In genomic region chr10:49299816-49300139, GRCh38 we compare ENCODE assay signal across 14 cellular contexts. TPM values are rescaled to one million over a fixed set of nuclear protein-coding genes. Genes with fewer than 3 reads are reported as not detected.
DNase-seq lines count a peak whose midpoint lies in the region; ATAC-seq and TF ChIP-seq lines count a peak whose summit lies in the region.
"Had no signal": no experiment of that assay in that cellular context is flagged by ENCODE, and none has a peak within 500 bp of the region (broad histone marks: within the 10 kb centered on the region; RNA-seq: fewer than 3 reads in every experiment).

No MANE protein-coding gene starts in this region.

- no peak overlapping the region for H3K4me2 ChIP-seq in SK-N-SH

- H3K27me3 ChIP-seq in CD8-positive, alpha-beta memory T cell (ENCODE audit: insufficient read depth, low read length, poor library complexity, severe bottlenecking), result no peaks in the 10 kb centered on the region
- H3K27me3 ChIP-seq in SK-N-SH (ENCODE audit: insufficient read depth), result no peaks in the 10 kb centered on the region

- CTCF ChIA-PET in CD8-positive, alpha-beta memory T cell (lab: Charles Lee), result no interaction called here
- CTCF ChIA-PET in SK-N-SH (lab: Yijun Ruan, JAX), result no interaction called here
- CTCF ChIA-PET in Calu3 (lab: Charles Lee), result no interaction called here

- H3K4me3 ChIP-seq in CD8-positive, alpha-beta memory T cell (ENCODE audit: low read length), result no peak overlapping the region
- no peak overlapping the region for H3K4me3 ChIP-seq in SK-N-SH (ENCODE audit: low read depth in 2 of 2, low read length in 1 of 2)

- no TSS peak for BruUV-seq in Calu3 (replicated peaks; lab: Mats Ljungman, UMichigan)

- H3K9ac ChIP-seq in SK-N-SH, result no peak overlapping the region

- no peak overlapping the region for H3K27ac Mint-ChIP-seq in CD8-positive, alpha-beta memory T cell
- no peak overlapping the region for H3K27ac Mint-ChIP-seq in chondrocyte (ENCODE audit: unreplicated experiment)
- H3K27ac Mint-ChIP-seq in Calu3 (ENCODE audit: unreplicated experiment), result no peak overlapping the region
- H3K27ac Mint-ChIP-seq: activated CD4-positive, alpha-beta memory T cell treated with anti-CD3 and anti-CD28 coated beads for 36 hours had no signal

- POLR2A ChIA-PET in CD8-positive, alpha-beta memory T cell (lab: Charles Lee), result no interaction called here
- POLR2A ChIA-PET in SK-N-SH (lab: Yijun Ruan, JAX), result no interaction called here

- H3F3A ChIP-seq in SK-N-SH (replicated peaks; ENCODE audit: insufficient read depth), result no peaks in the 10 kb centered on the region

- H3K36me3 ChIP-seq in CD8-positive, alpha-beta memory T cell (ENCODE audit: insufficient read depth, low read length), result no peaks in the 10 kb centered on the region
- H3K36me3 ChIP-seq in SK-N-SH (replicated peaks in 1 of 2; ENCODE audit: control insufficient read depth in 1 of 2, insufficient read depth in 2 of 2, low read length in 1 of 2), result no peaks in the 10 kb centered on the region

- H2AFZ ChIP-seq in SK-N-SH (ENCODE audit: low read depth), result no peak overlapping the region

- H3K27ac ChIP-seq in CD8-positive, alpha-beta memory T cell (ENCODE audit: low read depth, low read length), result peak overlapping the region; percentile 85
- H3K27ac ChIP-seq in SK-N-SH (ENCODE audit: low read depth in 2 of 2, low read length in 1 of 2), result peak overlapping the region in 1 of 2 experiments; percentile 98; a peak in 2 of 4 replicates
- H3K27ac ChIP-seq: HL-60 had no signal

- no peaks in the 10 kb centered on the region for H3K9me3 Mint-ChIP-seq in CD8-positive, alpha-beta memory T cell
- H3K9me3 Mint-ChIP-seq in chondrocyte (ENCODE audit: low read depth), result no peaks in the 10 kb centered on the region
- no peaks in the 10 kb centered on the region for H3K9me3 Mint-ChIP-seq in Calu3 (ENCODE audit: low read depth, unreplicated experiment)
- H3K9me3 Mint-ChIP-seq: activated CD4-positive, alpha-beta memory T cell treated with anti-CD3 and anti-CD28 coated beads for 36 hours had no signal

- H3K27me3 Mint-ChIP-seq in CD8-positive, alpha-beta memory T cell, result peaks cover 3 to 4% of the 10 kb centered on the region in 2 donors
- H3K27me3 Mint-ChIP-seq in chondrocyte (ENCODE audit: low read depth) (peaks cover 18% of the 10 kb centered on the region), Calu3 (ENCODE audit: unreplicated experiment) (peaks cover 89% of the 10 kb centered on the region)
- H3K27me3 Mint-ChIP-seq: activated CD4-positive, alpha-beta memory T cell treated with anti-CD3 and anti-CD28 coated beads for 36 hours had no signal

- no peaks in the 10 kb centered on the region for H3K79me2 ChIP-seq in SK-N-SH (ENCODE audit: insufficient read depth)

- no peak for TF ChIP-seq RAD21 in SK-N-SH (IDR thresholded peaks at IDR 0.05; ENCODE audit: low read length)

- no peaks in the 10 kb centered on the region for H4K20me1 ChIP-seq in SK-N-SH (ENCODE audit: insufficient read depth)

- H3K4me1 ChIP-seq in CD8-positive, alpha-beta memory T cell (ENCODE audit: insufficient read depth, low read length), result no peaks in the 10 kb centered on the region
- H3K4me1 ChIP-seq in SK-N-SH (ENCODE audit: control insufficient read depth in 1 of 2, insufficient read depth in 2 of 2, low read depth in 1 of 2, low read length in 1 of 2), result peaks cover 0 to 54% of the 10 kb centered on the region in 2 experiments; a peak in 2 of 4 replicates

- H3K4me3 Mint-ChIP-seq in CD8-positive, alpha-beta memory T cell, result no peak overlapping the region
- H3K4me3 Mint-ChIP-seq in chondrocyte (ENCODE audit: unreplicated experiment) (no peak overlapping the region), Calu3 (ENCODE audit: low read depth, unreplicated experiment) (no peak overlapping the region)
- H3K4me3 Mint-ChIP-seq: activated CD4-positive, alpha-beta memory T cell treated with anti-CD3 and anti-CD28 coated beads for 36 hours had no signal

- no peak for TF ChIP-seq EP300 in SK-N-SH (IDR thresholded peaks at IDR 0.05; ENCODE audit: borderline replicate concordance in 1 of 2, low read depth in 1 of 2, low read length in 1 of 2)

- intact Hi-C loops in Calu3 (cut with micrococcal nuclease; ENCODE audit: unreplicated experiment), result no loop called here

- no peaks in the 10 kb centered on the region for H3K9me3 ChIP-seq in CD8-positive, alpha-beta memory T cell (ENCODE audit: low read length)
- H3K9me3 ChIP-seq in SK-N-SH, result no peaks in the 10 kb centered on the region

- peaks cover 0 to 2% (median 0%) of the 10 kb centered on the region in 3 donors for H3K4me1 Mint-ChIP-seq in CD8-positive, alpha-beta memory T cell
- H3K4me1 Mint-ChIP-seq in chondrocyte (ENCODE audit: low read depth), result peaks cover 15% of the 10 kb centered on the region
- no peaks in the 10 kb centered on the region for H3K4me1 Mint-ChIP-seq in Calu3 (ENCODE audit: low read depth, unreplicated experiment)

- ATAC-seq in GM19452 (IDR thresholded peaks at IDR 0.05; ENCODE audit: unreplicated experiment) (peak; percentile 49), HG03066 (IDR thresholded peaks at IDR 0.05; ENCODE audit: low read depth, unreplicated experiment) (peak; percentile 70)

- WGBS in SK-N-SH (ENCODE audit: low lambda C conversion rate), result 36% methylated on average over 5 of the region's 5 CpGs

- no peak for TF ChIP-seq CTCF in chondrocyte (IDR thresholded peaks at IDR 0.05)
- TF ChIP-seq CTCF in SK-N-SH (IDR thresholded peaks at IDR 0.05), result no peak
- TF ChIP-seq CTCF in Calu3 (IDR thresholded peaks at IDR 0.05; ENCODE audit: unreplicated experiment), result no peak

- no peak for DNase-seq in CD8-positive, alpha-beta memory T cell
- peak; percentile 64 for DNase-seq in chondrocyte (ENCODE audit: low spot score)
- DNase-seq in kidney tubule cell (ENCODE audit: low spot score), result no peak
- no peak for DNase-seq in activated gamma-delta T cell treated with Interleukin-2 at 50 U/mL for 16 hours
- DNase-seq in SK-N-SH, result no peak
- DNase-seq in Calu3, result no peak
- DNase-seq: activated CD4-positive, alpha-beta memory T cell treated with anti-CD3 and anti-CD28 coated beads for 36 hours; NCI-H2107; nucleus accumbens; SHP77 had no signal

- no peaks in the 10 kb centered on the region for H3K9me2 ChIP-seq in SK-N-SH

- no peaks in the 10 kb centered on the region for H3K36me3 Mint-ChIP-seq in CD8-positive, alpha-beta memory T cell
- H3K36me3 Mint-ChIP-seq in chondrocyte (ENCODE audit: low read depth) (no peaks in the 10 kb centered on the region), Calu3 (ENCODE audit: insufficient read depth, unreplicated experiment) (no peaks in the 10 kb centered on the region)
- H3K36me3 Mint-ChIP-seq: activated CD4-positive, alpha-beta memory T cell treated with anti-CD3 and anti-CD28 coated beads for 36 hours had no signal

TF ChIP-seq in SK-N-SH, 30 proteins besides CTCF, POLR2A, EP300 and RAD21:
- TF ChIP-seq USF2 (IDR thresholded peaks at IDR 0.05; ENCODE audit: borderline replicate concordance, low read depth, low read length) (no peak), RFX5 (IDR thresholded peaks at IDR 0.05; ENCODE audit: low read length) (no peak), PBX3 (IDR thresholded peaks at IDR 0.05) (no peak), ZBTB33 (IDR thresholded peaks at IDR 0.05; ENCODE audit: borderline replicate concordance, low read depth) (no peak), CHD2 (IDR thresholded peaks at IDR 0.05; ENCODE audit: low read length, partially characterized antibody) (no peak)

RNA-seq across cellular contexts. Expression of gene C10orf71, which starts 0.8 kb away (rescaled TPM):
- not detected for total RNA-seq in CD8-positive, alpha-beta memory T cell
- not detected for polyA plus RNA-seq in CD8-positive, alpha-beta memory T cell
- total RNA-seq in chondrocyte (not detected in 3 replicates), Calu3 (2022) (not detected in 2 replicates)
- polyA plus RNA-seq in SK-N-SH (2012; rRNA removed), result not detected in 2 replicates
- polyA plus RNA-seq in SK-N-SH (2012; cell fraction: cytosol; rRNA removed), result not detected in 2 replicates
- polyA plus RNA-seq in SK-N-SH (2012; cell fraction: nucleus; rRNA removed), result not detected in 2 replicates
- total RNA-seq: activated CD4-positive, alpha-beta memory T cell treated with anti-CD3 and anti-CD28 coated beads for 36 hours; endothelial cell of umbilical vein had no signal
- polyA plus RNA-seq: endothelial cell of umbilical vein had no signal
